1 cellular context compared by ENCODE assay signal in the genomic region with DNA sequence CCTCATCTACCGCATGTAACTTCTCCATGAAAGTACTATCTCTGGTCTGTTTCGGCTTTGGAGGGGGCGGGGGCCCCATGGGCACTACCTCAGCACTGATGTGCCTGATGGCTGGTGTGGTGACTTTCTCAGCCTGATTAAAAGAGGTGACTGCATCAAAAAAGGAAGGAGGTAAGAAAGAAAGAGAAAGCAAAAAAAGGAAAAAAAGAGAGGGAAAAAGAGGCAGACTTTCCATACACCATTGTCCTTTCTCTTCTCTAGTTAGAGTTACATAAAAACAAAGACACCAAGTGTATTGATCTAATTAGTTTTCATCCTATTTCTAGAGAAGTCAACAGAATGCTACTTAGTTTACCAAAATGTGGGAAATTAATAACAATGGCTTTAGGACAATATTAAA.
TF ChIP-seq lines count a peak whose summit lies in the region.

No MANE protein-coding gene starts in this region.

TF ChIP-seq in HEK293, 187 proteins besides CTCF, POLR2A, EP300 and RAD21 (continued from another document):
- no peak for TF ChIP-seq ZNF639 (tag by site-specific recombination; IDR thresholded peaks at IDR 0.05)
